In the genomic region with DNA sequence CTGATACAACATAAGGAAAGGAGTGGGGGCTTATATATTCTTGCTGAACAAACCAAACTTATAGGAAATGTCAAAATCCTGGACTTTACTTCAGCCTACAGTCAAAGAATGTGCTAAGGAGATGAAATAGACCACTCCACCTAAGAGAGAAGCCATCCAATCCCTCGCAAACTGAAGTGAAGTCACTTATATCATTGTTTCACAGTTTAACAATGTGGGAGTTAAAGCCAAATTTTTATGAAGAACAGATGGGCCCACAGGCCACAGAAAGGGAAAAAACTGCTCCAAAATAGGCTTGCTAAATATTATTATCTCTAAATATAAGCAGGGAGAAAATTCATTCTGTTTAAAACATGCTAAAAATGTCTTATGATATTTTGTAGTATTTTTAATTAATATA, we compare ENCODE assay signal across 33 cellular contexts.
A peak's percentile ranks its signal among the peaks of the same experiment; 100 is the strongest.
DNase-seq lines count a peak whose midpoint lies in the region; ATAC-seq and TF ChIP-seq lines count a peak whose summit lies in the region.
"Had no signal": no experiment of that assay in that cellular context is flagged by ENCODE, and none has a peak within 500 bp of the region (broad histone marks: within the 10 kb centered on the region; RNA-seq: fewer than 3 reads in every experiment).

No MANE protein-coding gene starts in this region.

- POLR2A ChIA-PET in CD4-positive, alpha-beta memory T cell (lab: Charles Lee; ENCODE audit: partially characterized antibody): no interaction called here

- WGBS in testis, 2 donors: 52 to 58% methylated on average over 1 of the region's 1 CpG

- H3K4me1 Mint-ChIP-seq in CD4-positive, alpha-beta memory T cell: no peaks in the 10 kb centered on the region

- H3K4me3 ChIP-seq in AG09309 (ENCODE audit: control insufficient read depth, low read depth, low read length) (no peak overlapping the region), cardiac fibroblast (replicated peaks in 1 of 2; ENCODE audit: low read depth in 2 of 2, low read length in 2 of 2) (no peak overlapping the region), testis (no peak overlapping the region)
- no peak overlapping the region for H3K4me3 ChIP-seq in CD4-positive, alpha-beta memory T cell (ENCODE audit: low read length in 2 of 2)
- H3K4me3 ChIP-seq: adrenal gland; BLaER1 treated with 17β-estradiol and CSF1 and Interleukin-3, amounts not matched to agents 10 nM and 100 nM; gastroesophageal sphincter; lung; MG63; mucosa of descending colon had no signal

- no peaks in the 10 kb centered on the region for H3K9me3 ChIP-seq in CD4-positive, alpha-beta memory T cell (ENCODE audit: control insufficient read depth in 1 of 2, low read length in 2 of 2)
- no peaks in the 10 kb centered on the region for H3K9me3 ChIP-seq in testis
- H3K9me3 ChIP-seq: adrenal gland; BLaER1 treated with 17β-estradiol and CSF1 and Interleukin-3, amounts not matched to agents 10 nM and 100 nM; gastroesophageal sphincter; MG63; mucosa of descending colon had no signal

- no peaks in the 10 kb centered on the region for H3K36me3 ChIP-seq in CD4-positive, alpha-beta memory T cell (ENCODE audit: insufficient read depth, low read length)
- no peaks in the 10 kb centered on the region for H3K36me3 ChIP-seq in testis (ENCODE audit: low read depth, missing control alignments)
- H3K36me3 ChIP-seq: adrenal gland; BLaER1 treated with 17β-estradiol and CSF1 and Interleukin-3, amounts not matched to agents 10 nM and 100 nM; gastroesophageal sphincter; MG63 had no signal

- CTCF ChIA-PET in CD4-positive, alpha-beta memory T cell (lab: Charles Lee; ENCODE audit: partially characterized antibody): no interaction called here

- H3K36me3 Mint-ChIP-seq in CD4-positive, alpha-beta memory T cell: no peaks in the 10 kb centered on the region
- H3K36me3 Mint-ChIP-seq: activated CD4-positive, alpha-beta memory T cell treated with anti-CD3 and anti-CD28 coated beads for 36 hours; natural killer cell treated with Interleukin-12 subunit alpha and Interleukin-12 subunit beta and Interleukin-15 and Interleukin-18, amount 100 ng/mL, for 72 hours had no signal

- H3K27ac Mint-ChIP-seq in CD4-positive, alpha-beta memory T cell: no peak overlapping the region
- H3K27ac Mint-ChIP-seq: activated CD4-positive, alpha-beta memory T cell treated with anti-CD3 and anti-CD28 coated beads for 36 hours; activated T-helper 1 cell treated with anti-CD3 and anti-CD28 coated beads, Interleukin-12 subunit alpha, Interleukin-12 subunit beta, Interleukin-2, Interleukin-4 antibody, amounts not matched to agents 30 ng/mL and 10 ng/mL and 1 ng/mL, durations not matched to agents 14 hours and 24 hours and 36 hours; natural killer cell treated with Interleukin-12 subunit alpha and Interleukin-12 subunit beta and Interleukin-15 and Interleukin-18, amount 100 ng/mL, for 72 hours had no signal

- H3K4me1 ChIP-seq in CD4-positive, alpha-beta memory T cell (ENCODE audit: insufficient read depth, low read length): no peaks in the 10 kb centered on the region
- no peaks in the 10 kb centered on the region for H3K4me1 ChIP-seq in testis
- H3K4me1 ChIP-seq: adrenal gland, gastroesophageal sphincter had no signal

- H3K27ac ChIP-seq in CD4-positive, alpha-beta memory T cell (ENCODE audit: low read depth, low read length): no peak overlapping the region
- no peak overlapping the region for H3K27ac ChIP-seq in testis
- H3K27ac ChIP-seq: adrenal gland; BLaER1 treated with 17β-estradiol and CSF1 and Interleukin-3, amounts not matched to agents 10 nM and 100 nM; epithelial cell of prostate had no signal

- intact Hi-C loops in CD4-positive, alpha-beta memory T cell (cut with micrococcal nuclease): no loop called here
- intact Hi-C loops in testis (cut with DNase I; ENCODE audit: low total_unique reads): no loop called here

- H3K27me3 Mint-ChIP-seq in CD4-positive, alpha-beta memory T cell: peaks cover 0 to 3% of the 10 kb centered on the region in 2 donors

- ATAC-seq in HG03442 (IDR thresholded peaks at IDR 0.05; ENCODE audit: unreplicated experiment): no peak
- no peak for ATAC-seq in GM19467 (IDR thresholded peaks at IDR 0.05; ENCODE audit: unreplicated experiment)
- ATAC-seq: activated CD4-positive, CD25-positive, alpha-beta regulatory T cell treated with anti-CD3 and anti-CD28 coated beads, Interleukin-2, amount 50 U/mL, for 24 hours; gastroesophageal sphincter; mucosa of descending colon; natural killer cell treated with Interleukin-12 subunit alpha and Interleukin-12 subunit beta and Interleukin-15 and Interleukin-18, amount 100 ng/mL, for 72 hours; PC-3 had no signal

- peaks cover 0 to 3% (median 0%) of the 10 kb centered on the region in 8 donors for H3K9me3 Mint-ChIP-seq in CD4-positive, alpha-beta memory T cell
- H3K9me3 Mint-ChIP-seq: activated CD4-positive, alpha-beta memory T cell treated with anti-CD3 and anti-CD28 coated beads for 36 hours; activated T-helper 1 cell treated with anti-CD3 and anti-CD28 coated beads, Interleukin-12 subunit alpha, Interleukin-12 subunit beta, Interleukin-2, Interleukin-4 antibody, amounts not matched to agents 30 ng/mL and 10 ng/mL and 1 ng/mL, durations not matched to agents 14 hours and 24 hours and 36 hours; natural killer cell treated with Interleukin-12 subunit alpha and Interleukin-12 subunit beta and Interleukin-15 and Interleukin-18, amount 100 ng/mL, for 72 hours had no signal

- TF ChIP-seq POLR2A in testis (IDR thresholded peaks at IDR 0.05): no peak

- no peak for TF ChIP-seq CTCF in AG09309 (IDR thresholded peaks at IDR 0.05; ENCODE audit: control insufficient read depth, insufficient read depth, low read depth, low read length, missing control alignments)
- no peak for TF ChIP-seq CTCF in cardiac fibroblast (IDR thresholded peaks at IDR 0.05; ENCODE audit: low read depth, low read length)
- no peak for TF ChIP-seq CTCF in testis (IDR thresholded peaks at IDR 0.05)

- no peak overlapping the region for H3K4me3 Mint-ChIP-seq in CD4-positive, alpha-beta memory T cell
- H3K4me3 Mint-ChIP-seq: activated CD4-positive, alpha-beta memory T cell treated with anti-CD3 and anti-CD28 coated beads for 36 hours; activated T-helper 1 cell treated with anti-CD3 and anti-CD28 coated beads, Interleukin-12 subunit alpha, Interleukin-12 subunit beta, Interleukin-2, Interleukin-4 antibody, amounts not matched to agents 30 ng/mL and 10 ng/mL and 1 ng/mL, durations not matched to agents 14 hours and 24 hours and 36 hours; natural killer cell treated with Interleukin-12 subunit alpha and Interleukin-12 subunit beta and Interleukin-15 and Interleukin-18, amount 100 ng/mL, for 72 hours had no signal

- DNase-seq in AG09309 (ENCODE audit: low read depth): peak; percentile 63
- peak; percentile 63 for DNase-seq in GM04504 (ENCODE audit: low read depth)
- DNase-seq in cardiac fibroblast (ENCODE audit: low read depth in 2 of 2): peak; percentile 30 to 70
- peak; percentile 73 for DNase-seq in fibroblast of the conjunctiva (ENCODE audit: low read depth)
- DNase-seq in CD4-positive, alpha-beta memory T cell: no peak
- no peak for DNase-seq in testis
- DNase-seq: ACHN; activated CD4-positive, alpha-beta memory T cell treated with anti-CD3 and anti-CD28 coated beads for 36 hours; activated CD8-positive, alpha-beta memory T cell treated with anti-CD3 and anti-CD28 coated beads, Interleukin-2, amount 50 U/mL, for 48 hours; activated naive CD4-positive, alpha-beta T cell treated with Interleukin-2 at 50 U/mL for 16 hours; adrenal gland; COR-L47; effector CD4-positive, alpha-beta T cell; KG1; mucosa of descending colon; NCI-H1105; NCI-H2029; NCI-H2227 treated with DMSO at 0.1 percent for 48 hours; NCI-H526 treated with DMSO at 0.1 percent for 48 hours; stimulated activated CD4-positive, alpha-beta T cell treated with anti-CD3 and anti-CD28 coated beads, Interleukin-15, amount 100 ng/mL, for 24 hours; stimulated activated CD4-positive, alpha-beta T cell treated with anti-CD3 and anti-CD28 coated beads, Interleukin-4, amount 100 ng/mL, for 4 hours; T-helper 2 cell had no signal

- no peaks in the 10 kb centered on the region for H3K27me3 ChIP-seq in CD4-positive, alpha-beta memory T cell (ENCODE audit: insufficient read depth, low read length)
- H3K27me3 ChIP-seq in testis: no peaks in the 10 kb centered on the region
- H3K27me3 ChIP-seq: adrenal gland; BLaER1 treated with 17β-estradiol and CSF1 and Interleukin-3, amounts not matched to agents 10 nM and 100 nM; gastroesophageal sphincter; MG63 had no signal

Comparison
In these comparisons a context has a peak if more than half of its experiments do, and no peak if none do; other contexts are left out.
1. DNase-seq: peak in AG09309 (single experiment), GM04504 (single experiment), cardiac fibroblast (2 of 2) and fibroblast of the conjunctiva (single experiment); none in CD4-positive, alpha-beta memory T cell (0 of 5) and testis (single experiment).